In the genomic region with DNA sequence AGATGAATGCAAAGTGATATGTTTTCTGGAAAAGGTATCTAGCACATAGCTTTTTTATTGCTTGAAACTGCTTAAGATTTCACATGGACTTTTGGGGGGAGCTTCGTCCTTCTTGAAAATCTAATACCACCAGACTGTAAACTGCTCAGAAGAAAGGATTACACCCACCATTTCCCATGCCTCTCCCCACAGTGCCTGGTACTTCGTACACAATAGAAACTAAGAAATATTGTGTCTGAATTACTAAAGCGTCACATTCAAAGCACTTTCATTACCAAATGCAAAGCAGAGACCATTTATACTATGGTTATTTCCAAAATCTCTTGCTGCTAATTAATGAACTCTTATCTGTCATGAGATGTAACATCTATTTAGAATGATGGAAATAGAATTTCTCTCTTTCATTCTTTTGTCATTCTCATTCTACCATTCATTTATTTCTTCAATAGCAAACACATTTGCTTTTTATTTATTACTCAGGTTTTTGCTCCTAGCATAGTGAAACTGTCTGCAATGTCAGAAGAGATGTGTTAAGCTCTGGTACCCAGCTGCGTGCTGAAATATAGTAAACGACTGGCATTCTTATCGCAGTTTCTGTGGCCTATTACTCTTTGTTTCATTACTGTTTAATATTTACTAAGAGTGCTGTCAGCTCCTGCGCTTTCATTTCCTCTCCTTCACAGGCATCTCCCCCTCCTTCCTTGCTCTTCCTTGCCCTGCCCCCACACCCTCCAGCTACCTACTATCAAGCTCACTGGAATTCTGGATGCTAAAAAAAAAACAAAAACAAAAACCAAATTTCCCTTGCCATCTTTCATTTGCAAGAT, we compare ENCODE assay signal across 11 cellular contexts. TPM values are rescaled to one million over a fixed set of nuclear protein-coding genes. Genes with fewer than 3 reads are reported as not detected.
DNase-seq lines count a peak whose midpoint lies in the region; ATAC-seq and TF ChIP-seq lines count a peak whose summit lies in the region.
"Had no signal": no experiment of that assay in that cellular context is flagged by ENCODE, and none has a peak within 500 bp of the region (broad histone marks: within the 10 kb centered on the region; RNA-seq: fewer than 3 reads in every experiment).

No MANE protein-coding gene starts in this region.

- H3K27me3 ChIP-seq in KMS-11 (ENCODE audit: insufficient read depth, low read depth) (peaks cover 4% of the 10 kb centered on the region; the same call in 1 of the 2 replicates), prostate gland (replicated peaks; ENCODE audit: insufficient read depth) (no peaks in the 10 kb centered on the region)
- H3K27me3 ChIP-seq: testis had no signal

- no peak for DNase-seq in activated CD4-positive, CD25-positive, alpha-beta regulatory T cell (lab: John Stamatoyannopoulos, UW)
- peak; percentile 21 for DNase-seq in renal cortical epithelial cell (ENCODE audit: low read depth)
- DNase-seq in SW480 (ENCODE audit: low spot score) = no peak
- DNase-seq in prostate gland (ENCODE audit: low spot score) = no peak
- no peak for DNase-seq in D341Med (ENCODE audit: low spot score)
- DNase-seq: activated gamma-delta T cell treated with Interleukin-2 at 50 U/mL for 16 hours, testis had no signal

- no peak overlapping the region for H3K9ac ChIP-seq in KMS-11

- H3K9me3 ChIP-seq in prostate gland = no peaks in the 10 kb centered on the region
- H3K9me3 ChIP-seq: testis had no signal

- no peak overlapping the region for H3K4me3 ChIP-seq in KMS-11 (IDR thresholded peaks at IDR 0.05; ENCODE audit: insufficient read depth, low read depth, low read length)
- H3K4me3 ChIP-seq in prostate gland = no peak overlapping the region
- H3K4me3 ChIP-seq: testis had no signal

- no peaks in the 10 kb centered on the region for H3K79me2 ChIP-seq in KMS-11 (ENCODE audit: insufficient read depth, low read depth)

- TF ChIP-seq CTCF in KMS-11 (conservative IDR thresholded peaks at IDR 0.05; ENCODE audit: low read depth, low read length) = no peak
- TF ChIP-seq CTCF in prostate gland (IDR thresholded peaks at IDR 0.05) = no peak

- TF ChIP-seq POLR2A in prostate gland (IDR thresholded peaks at IDR 0.05) = no peak

- H3K27ac ChIP-seq in KMS-11 (peak overlapping the region; percentile 19; the same call in 1 of the 2 replicates), prostate gland (no peak overlapping the region)
- H3K27ac ChIP-seq: HL-60, testis had no signal

- no peak overlapping the region for H2AFZ ChIP-seq in KMS-11 (ENCODE audit: low read depth)

- no peaks in the 10 kb centered on the region for H4K20me1 ChIP-seq in KMS-11 (ENCODE audit: insufficient read depth)

- peaks cover 26% of the 10 kb centered on the region for H3K4me1 ChIP-seq in KMS-11 (ENCODE audit: low read depth, poor library complexity, severe bottlenecking)
- no peaks in the 10 kb centered on the region for H3K4me1 ChIP-seq in prostate gland (replicated peaks)
- H3K4me1 ChIP-seq: testis had no signal

- WGBS in prostate gland = 54% methylated on average over 7 of the region's 7 CpGs

- intact Hi-C loops in prostate gland (cut with DNase I) = no loop called here

- peak; percentile 37 to 54 for ATAC-seq in activated CD4-positive, CD25-positive, alpha-beta regulatory T cell treated with anti-CD3 and anti-CD28 coated beads, Interleukin-2, amount 50 U/mL, for 24 hours
- ATAC-seq in HG02623 (IDR thresholded peaks at IDR 0.05; ENCODE audit: unreplicated experiment) = peak; percentile 82

- H3K36me3 ChIP-seq in KMS-11 (ENCODE audit: insufficient read depth) (no peaks in the 10 kb centered on the region), prostate gland (no peaks in the 10 kb centered on the region)

- peak overlapping the region; percentile 87 for H3K4me2 ChIP-seq in KMS-11

RNA-seq across cellular contexts. Expression of a gene that starts 51.4 kb away (rescaled TPM):
- total RNA-seq in renal cortical epithelial cell (42.7 and 66.9 TPM in 2 replicates), prostate gland (10 to 100 TPM; 29.2 to 29.5 TPM)
